ENCODE assay signal across 1 cellular context in the genomic region with DNA sequence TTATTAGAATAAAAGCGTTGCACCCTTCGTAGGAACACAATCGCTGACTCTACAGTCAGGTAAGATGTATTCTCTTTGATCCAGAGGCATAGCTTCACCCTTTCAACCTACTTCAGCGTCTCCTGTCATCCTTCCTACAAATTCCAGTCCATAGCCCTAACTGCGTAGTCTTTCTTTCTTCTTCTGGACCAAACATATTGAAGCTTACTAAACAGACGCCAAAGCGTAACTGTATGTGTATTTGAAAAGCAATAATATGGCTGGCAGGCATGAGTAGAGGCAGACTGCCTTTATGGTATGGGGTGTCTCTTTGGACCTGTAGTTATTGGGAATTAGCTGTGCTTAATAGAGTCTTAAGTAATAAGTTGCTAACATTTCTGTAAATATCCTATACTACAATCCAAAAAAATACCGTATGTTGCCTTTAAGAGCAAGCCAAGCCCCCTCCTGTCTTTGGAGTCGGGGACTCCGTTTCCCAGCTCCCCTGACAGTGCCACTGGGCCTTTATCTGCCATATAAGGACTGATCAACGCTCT.
TF ChIP-seq lines count a peak whose summit lies in the region.

No MANE protein-coding gene starts in this region.

TF ChIP-seq in endothelial cell of umbilical vein, 7 proteins besides CTCF, POLR2A, EP300 and RAD21:
- no peak for TF ChIP-seq GATA2 (IDR thresholded peaks at IDR 0.05; ENCODE audit: insufficient read depth, insufficient read length, low read depth, low read length)
- no peak for TF ChIP-seq EZH2 (IDR thresholded peaks at IDR 0.05; ENCODE audit: borderline replicate concordance, low read depth, low read length, severe bottlenecking)
- no peak for TF ChIP-seq POLR2AphosphoS5 (IDR thresholded peaks at IDR 0.05; ENCODE audit: insufficient read depth, low read depth, low read length)
- TF ChIP-seq MYC (IDR thresholded peaks at IDR 0.05; ENCODE audit: low read depth, low read length) = no peak
- TF ChIP-seq JUN (IDR thresholded peaks at IDR 0.05; ENCODE audit: borderline replicate concordance, insufficient read depth, insufficient read length, low read depth) = no peak
- no peak for TF ChIP-seq MAX (IDR thresholded peaks at IDR 0.05; ENCODE audit: insufficient read depth, insufficient read length)
- TF ChIP-seq FOS (IDR thresholded peaks at IDR 0.05; ENCODE audit: borderline replicate concordance, insufficient read depth, low read length) = no peak
